Comparison of ENCODE assay signal across 10 cellular contexts in genomic region chr1:11649624-11650330, GRCh38. TPM values are rescaled to one million over a fixed set of nuclear protein-coding genes. Genes with fewer than 3 reads are reported as not detected.
DNase-seq lines count a peak whose midpoint lies in the region; ATAC-seq and TF ChIP-seq lines count a peak whose summit lies in the region.
"Had no signal": no experiment of that assay in that cellular context is flagged by ENCODE, and none has a peak within 500 bp of the region (broad histone marks: within the 10 kb centered on the region; RNA-seq: fewer than 3 reads in every experiment).

No MANE protein-coding gene starts in this region.

- 51% methylated on average over 19 of the region's 21 CpGs for WGBS in suprapubic skin

- peaks cover 10% of the 10 kb centered on the region for H3K4me1 Mint-ChIP-seq in activated CD4-positive, alpha-beta T cell treated with anti-CD3 and anti-CD28 coated beads, Interleukin-2, amount 10 ng/mL, durations not matched to agents 24 days and 14 days
- H3K4me1 Mint-ChIP-seq in T-helper 17 cell: peaks cover 12% of the 10 kb centered on the region
- H3K4me1 Mint-ChIP-seq in stimulated activated memory B cell treated with anti-CD40 and anti-IgM and Interleukin-4, amounts not matched to agents 10 μg/mL and 1 μg/mL and 100 μg/mL, for 72 hours: peaks cover 18% of the 10 kb centered on the region

- H3K27ac Mint-ChIP-seq in activated CD4-positive, alpha-beta T cell treated with anti-CD3 and anti-CD28 coated beads, Interleukin-2, amount 10 ng/mL, durations not matched to agents 24 days and 14 days: no peak overlapping the region
- H3K27ac Mint-ChIP-seq in T-helper 17 cell: peak overlapping the region; percentile 6
- H3K27ac Mint-ChIP-seq in stimulated activated memory B cell treated with anti-CD40 and anti-IgM and Interleukin-4, amounts not matched to agents 10 μg/mL and 1 μg/mL and 100 μg/mL, for 72 hours: peak overlapping the region; percentile 62

- peaks cover 9% of the 10 kb centered on the region for H3K27me3 ChIP-seq in iPS-15b (ENCODE audit: control insufficient read depth, insufficient read depth, low read length)
- H3K27me3 ChIP-seq in suprapubic skin: peaks cover 10% of the 10 kb centered on the region

- peaks cover 21% of the 10 kb centered on the region for H3K27me3 Mint-ChIP-seq in activated CD4-positive, alpha-beta T cell treated with anti-CD3 and anti-CD28 coated beads, Interleukin-2, amount 10 ng/mL, durations not matched to agents 24 days and 14 days
- H3K27me3 Mint-ChIP-seq in T-helper 17 cell: no peaks in the 10 kb centered on the region
- H3K27me3 Mint-ChIP-seq in stimulated activated memory B cell treated with anti-CD40 and anti-IgM and Interleukin-4, amounts not matched to agents 10 μg/mL and 1 μg/mL and 100 μg/mL, for 72 hours: no peaks in the 10 kb centered on the region

- DNase-seq in activated CD4-positive, alpha-beta T cell treated with anti-CD3 and anti-CD28 coated beads, Interleukin-2, amount 10 ng/mL, durations not matched to agents 24 days and 14 days: no peak
- no peak for DNase-seq in activated CD4-positive, alpha-beta T cell treated with anti-CD3 and anti-CD28 coated beads, Interleukin-2, amount 50 U/mL, for 4 hours
- no peak for DNase-seq in T-helper 17 cell
- no peak for DNase-seq in SK-N-DZ (ENCODE audit: low spot score)
- DNase-seq in suprapubic skin (ENCODE audit: low spot score in 2 of 2): no peak
- DNase-seq: NCI-H1048 had no signal

- intact Hi-C loops in activated CD4-positive, alpha-beta T cell treated with anti-CD3 and anti-CD28 coated beads, Interleukin-2, amount 10 ng/mL, durations not matched to agents 24 days and 14 days (cut with micrococcal nuclease): loop anchor here (1.0 to 2.0 kb wide), 2 partner anchors 61 to 70 kb away; no protein-coding TSS in a partner anchor

- no peak for TF ChIP-seq EP300 in suprapubic skin (IDR thresholded peaks at IDR 0.05)

- ATAC-seq in T-helper 17 cell (no peak), GM21423 (IDR thresholded peaks at IDR 0.05; ENCODE audit: unreplicated experiment) (no peak)
- ATAC-seq in stimulated activated memory B cell treated with anti-CD40 and anti-IgM and Interleukin-4, amounts not matched to agents 10 μg/mL and 1 μg/mL and 100 μg/mL, for 72 hours: no peak

- no peaks in the 10 kb centered on the region for H3K36me3 Mint-ChIP-seq in activated CD4-positive, alpha-beta T cell treated with anti-CD3 and anti-CD28 coated beads, Interleukin-2, amount 10 ng/mL, durations not matched to agents 24 days and 14 days (ENCODE audit: low read depth)
- H3K36me3 Mint-ChIP-seq in T-helper 17 cell (ENCODE audit: low read depth): no peaks in the 10 kb centered on the region
- H3K36me3 Mint-ChIP-seq in stimulated activated memory B cell treated with anti-CD40 and anti-IgM and Interleukin-4, amounts not matched to agents 10 μg/mL and 1 μg/mL and 100 μg/mL, for 72 hours: no peaks in the 10 kb centered on the region

- no peak for TF ChIP-seq CTCF in suprapubic skin (IDR thresholded peaks at IDR 0.05)

- no peak overlapping the region for H3K9ac ChIP-seq in iPS-15b (ENCODE audit: low read depth, low read length)

- H3K4me1 ChIP-seq in iPS-15b (ENCODE audit: control insufficient read depth, insufficient read depth, low read length): peaks cover 17% of the 10 kb centered on the region
- H3K4me1 ChIP-seq in suprapubic skin: peaks cover 26% of the 10 kb centered on the region

- H3K27ac ChIP-seq in suprapubic skin: no peak overlapping the region
- H3K27ac ChIP-seq: gastroesophageal sphincter had no signal

- H3K9me3 Mint-ChIP-seq in activated CD4-positive, alpha-beta T cell treated with anti-CD3 and anti-CD28 coated beads, Interleukin-2, amount 10 ng/mL, durations not matched to agents 24 days and 14 days: no peaks in the 10 kb centered on the region
- H3K9me3 Mint-ChIP-seq in stimulated activated memory B cell treated with anti-CD40 and anti-IgM and Interleukin-4, amounts not matched to agents 10 μg/mL and 1 μg/mL and 100 μg/mL, for 72 hours: no peaks in the 10 kb centered on the region

- H3K9me3 ChIP-seq in T-helper 17 cell (ENCODE audit: control insufficient read depth, low read length, poor library complexity, severe bottlenecking) (no peaks in the 10 kb centered on the region), iPS-15b (ENCODE audit: control insufficient read depth, insufficient read depth, low read length) (no peaks in the 10 kb centered on the region), suprapubic skin (no peaks in the 10 kb centered on the region)
- H3K9me3 ChIP-seq: gastroesophageal sphincter had no signal

- no peak for TF ChIP-seq POLR2A in suprapubic skin (IDR thresholded peaks at IDR 0.05)

- H3K36me3 ChIP-seq in iPS-15b (ENCODE audit: control insufficient read depth, insufficient read depth, low read length): peaks cover 9% of the 10 kb centered on the region
- no peaks in the 10 kb centered on the region for H3K36me3 ChIP-seq in suprapubic skin
- H3K36me3 ChIP-seq: gastroesophageal sphincter had no signal

- peak overlapping the region; percentile 35 for H3K4me3 Mint-ChIP-seq in activated CD4-positive, alpha-beta T cell treated with anti-CD3 and anti-CD28 coated beads, Interleukin-2, amount 10 ng/mL, durations not matched to agents 24 days and 14 days
- peak overlapping the region; percentile 88 for H3K4me3 Mint-ChIP-seq in T-helper 17 cell
- peak overlapping the region; percentile 45 for H3K4me3 Mint-ChIP-seq in stimulated activated memory B cell treated with anti-CD40 and anti-IgM and Interleukin-4, amounts not matched to agents 10 μg/mL and 1 μg/mL and 100 μg/mL, for 72 hours

- H3K4me3 ChIP-seq in iPS-15b (ENCODE audit: low read depth, low read length) (peak overlapping the region; percentile 32), suprapubic skin (no peak overlapping the region)

RNA-seq across cellular contexts. Expression of gene FBXO2, which starts 4.5 kb away (rescaled TPM):
- total RNA-seq in activated CD4-positive, alpha-beta T cell treated with anti-CD3 and anti-CD28 coated beads, Interleukin-2, amount 10 ng/mL, durations not matched to agents 24 days and 14 days: 0.76 and 1.0 TPM in 2 replicates
- total RNA-seq in T-helper 17 cell (1 to 10 TPM; 1.3 to 2.2 TPM), suprapubic skin (10 to 100 TPM in 3 of 4 donors, 1 to 10 TPM in 1; 8.2 to 16.7 (median 13.5) TPM)
- polyA plus RNA-seq in SK-N-DZ (2014; cell fraction: cytosol; rRNA removed): 0.08 and 0.45 TPM in 2 replicates
- 0.98 and 1.4 TPM in 2 replicates for polyA plus RNA-seq in SK-N-DZ (2014; cell fraction: nucleus; rRNA removed)

RNA-seq across cellular contexts. Expression of gene FBXO44, which starts 4.9 kb away (rescaled TPM):
- total RNA-seq in activated CD4-positive, alpha-beta T cell treated with anti-CD3 and anti-CD28 coated beads, Interleukin-2, amount 10 ng/mL, durations not matched to agents 24 days and 14 days: 20.6 and 25.4 TPM in 2 replicates
- total RNA-seq in T-helper 17 cell (10 to 100 TPM; 36.2 to 36.5 TPM), suprapubic skin (10 to 100 TPM; 17.2 to 56.3 (median 28.1) TPM)
- polyA plus RNA-seq in SK-N-DZ (2014; cell fraction: cytosol; rRNA removed): 9.9 and 10.0 TPM in 2 replicates
- 29.4 and 40.4 TPM in 2 replicates for polyA plus RNA-seq in SK-N-DZ (2014; cell fraction: nucleus; rRNA removed)

RNA-seq across cellular contexts. Expression of gene FBXO6, which starts 14.2 kb away (rescaled TPM):
- total RNA-seq in activated CD4-positive, alpha-beta T cell treated with anti-CD3 and anti-CD28 coated beads, Interleukin-2, amount 10 ng/mL, durations not matched to agents 24 days and 14 days: 17.3 and 17.8 TPM in 2 replicates
- 1 to 10 TPM; 2.7 to 4.2 TPM for total RNA-seq in T-helper 17 cell
- 0.54 and 1.1 TPM in 2 replicates for polyA plus RNA-seq in SK-N-DZ (2014; cell fraction: cytosol; rRNA removed)
- polyA plus RNA-seq in SK-N-DZ (2014; cell fraction: nucleus; rRNA removed): 0.33 TPM in 1 of 2 replicates, not detected in the other
- 10 to 100 TPM; 13.7 to 21.5 (median 15.9) TPM for total RNA-seq in suprapubic skin

RNA-seq across cellular contexts. Expression of gene MAD2L2, which starts 31.2 kb away (rescaled TPM):
- 80.1 and 81.5 TPM in 2 replicates for total RNA-seq in activated CD4-positive, alpha-beta T cell treated with anti-CD3 and anti-CD28 coated beads, Interleukin-2, amount 10 ng/mL, durations not matched to agents 24 days and 14 days
- 10 to 100 TPM; 23.2 to 28.1 TPM for total RNA-seq in T-helper 17 cell
- 158 and 161 TPM in 2 replicates for polyA plus RNA-seq in SK-N-DZ (2014; cell fraction: cytosol; rRNA removed)
- polyA plus RNA-seq in SK-N-DZ (2014; cell fraction: nucleus; rRNA removed): 154 and 165 TPM in 2 replicates
- total RNA-seq in suprapubic skin: 10 to 100 TPM; 25.4 to 35.0 (median 32.7) TPM

RNA-seq across cellular contexts. Expression of gene DRAXIN, which starts 41.7 kb away (rescaled TPM):
- not detected in 2 replicates for total RNA-seq in activated CD4-positive, alpha-beta T cell treated with anti-CD3 and anti-CD28 coated beads, Interleukin-2, amount 10 ng/mL, durations not matched to agents 24 days and 14 days
- total RNA-seq in T-helper 17 cell (under 1 TPM in 1 of 2 donors, not detected in 1; 0.17 TPM), suprapubic skin (under 1 TPM in 3 of 4 donors, not detected in 1; 0.08 to 0.10 (median 0.08) TPM)
- polyA plus RNA-seq in SK-N-DZ (2014; cell fraction: cytosol; rRNA removed): 0.75 and 1.0 TPM in 2 replicates
- polyA plus RNA-seq in SK-N-DZ (2014; cell fraction: nucleus; rRNA removed): 0.37 and 0.94 TPM in 2 replicates

Comparison
In these comparisons a context has a peak if more than half of its experiments do, and no peak if none do; other contexts are left out.
1. H3K4me3 Mint-ChIP-seq: peak in every context shown above with its lines; median percentile 88 in T-helper 17 cell; 45 in stimulated activated memory B cell treated with anti-CD40 and anti-IgM and Interleukin-4, amounts not matched to agents 10 μg/mL and 1 μg/mL and 100 μg/mL, for 72 hours; 35 in activated CD4-positive, alpha-beta T cell treated with anti-CD3 and anti-CD28 coated beads, Interleukin-2, amount 10 ng/mL, durations not matched to agents 24 days and 14 days.